In genomic region chr13:49262634-49263033, GRCh38 we compare ENCODE assay signal across 4 cellular contexts. TPM values are rescaled to one million over a fixed set of nuclear protein-coding genes. Genes with fewer than 3 reads are reported as not detected.
"Had no signal": no experiment of that assay in that cellular context is flagged by ENCODE, and none has a peak within 500 bp of the region (broad histone marks: within the 10 kb centered on the region; RNA-seq: fewer than 3 reads in every experiment).

No MANE protein-coding gene starts in this region.

- ATAC-seq: GM12878 had no signal

- DNase-seq: GDM1, GF-D8 had no signal

- H3K4me3 ChIP-seq: GM12878 had no signal

RNA-seq across cellular contexts. Expression of gene MLNR, which starts 42.5 kb away (rescaled TPM):
- total RNA-seq: G401, GM12878 had no signal
- polyA plus RNA-seq: GM12878 had no signal
